8 cellular contexts compared by ENCODE assay signal in the genomic region with DNA sequence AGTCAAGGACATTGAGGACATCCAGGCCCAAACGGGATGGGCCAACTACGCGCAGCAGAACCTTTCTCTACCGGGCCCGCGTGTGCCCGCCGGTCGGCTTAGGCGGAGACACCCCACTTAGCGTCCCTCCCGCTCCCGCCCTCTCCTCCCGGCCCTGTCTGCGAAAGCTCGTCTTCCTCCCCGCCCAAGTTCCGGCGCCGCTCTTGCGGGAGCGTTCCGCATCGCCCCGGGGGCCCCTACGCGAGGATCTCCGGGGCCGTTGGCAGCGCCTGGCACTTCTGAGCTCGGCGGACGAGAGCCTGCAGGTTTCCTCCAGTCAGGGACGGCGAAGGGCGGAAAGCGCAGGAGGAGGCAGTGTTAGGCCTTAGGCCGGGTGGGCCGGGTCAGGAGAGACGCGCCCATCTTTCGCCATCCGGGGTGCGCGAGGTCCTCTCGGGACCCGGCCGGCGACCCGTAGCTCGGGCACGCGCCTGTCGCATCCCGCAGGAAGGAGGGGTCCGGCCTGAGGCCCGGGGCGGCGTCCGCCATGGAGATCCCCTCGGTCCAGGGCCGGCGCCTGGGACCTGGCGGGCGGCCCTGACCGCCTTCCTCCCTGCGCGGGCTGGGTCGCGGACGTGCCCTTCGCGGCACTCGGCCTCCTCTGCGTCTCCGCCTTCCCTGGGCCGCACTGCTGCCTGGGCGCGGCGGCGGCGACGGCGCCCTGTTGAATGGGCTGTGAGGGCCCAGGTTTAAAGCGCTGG. TPM values are rescaled to one million over a fixed set of nuclear protein-coding genes. Genes with fewer than 3 reads are reported as not detected.
DNase-seq lines count a peak whose midpoint lies in the region; ATAC-seq and TF ChIP-seq lines count a peak whose summit lies in the region.

A gene (plus strand): TSS at position 141 of the 740 bp plus-strand sequence. CDS start 673 bp downstream, outside the sequence.

- ATAC-seq in GM18499 (IDR thresholded peaks at IDR 0.05; ENCODE audit: insufficient read depth, unreplicated experiment): peak; percentile 37
- peak; percentile 70 for ATAC-seq in HG02938 (IDR thresholded peaks at IDR 0.05; ENCODE audit: unreplicated experiment)
- peak; percentile 80 for ATAC-seq in T-helper 17 cell
- peak; percentile 77 to 91 (median 88) for ATAC-seq in psoas muscle

- no peaks in the 10 kb centered on the region for H3K27me3 ChIP-seq in left ventricle myocardium inferior (ENCODE audit: low read depth)
- H3K27me3 ChIP-seq in psoas muscle (ENCODE audit: insufficient read depth in 3 of 3, low read length in 2 of 3): no peaks in the 10 kb centered on the region

- whole genome bisulfite sequencing in psoas muscle, 3 donors: 0 to 1% (median 0%) methylated on average over 52 to 85 of the region's 85 CpGs
- WGBS in urinary bladder: under 1% methylated on average over 85 of the region's 85 CpGs

- peaks cover 4% of the 10 kb centered on the region for H3K36me3 Mint-ChIP-seq in T-helper 17 cell (ENCODE audit: low read depth)

- H3K4me1 Mint-ChIP-seq in T-helper 17 cell: peaks cover 45% of the 10 kb centered on the region

- H3K4me1 ChIP-seq in left ventricle myocardium inferior (peaks cover 82% of the 10 kb centered on the region), psoas muscle (peaks cover 61% of the 10 kb centered on the region), urinary bladder (ENCODE audit: insufficient read depth) (peaks cover 4% of the 10 kb centered on the region)

- DNase-seq in NCI-H187 (lab: John Stamatoyannopoulos, UW) (peak; percentile 83 to 88), T-helper 17 cell (peak; percentile 80 to 84 (median 80)), amygdala (lab: John Stamatoyannopoulos, UW) (peak; percentile 69 to 98 (median 90)), left ventricle myocardium inferior (peak; percentile 91), psoas muscle (peak; percentile 93 to 96)

- H3K9me3 ChIP-seq in T-helper 17 cell (ENCODE audit: control insufficient read depth, low read length, poor library complexity, severe bottlenecking) (no peaks in the 10 kb centered on the region), left ventricle myocardium inferior (replicated peaks) (no peaks in the 10 kb centered on the region), psoas muscle (no peaks in the 10 kb centered on the region)

- H3K4me3 Mint-ChIP-seq in T-helper 17 cell: peak within 1 kb of the TSS; percentile 99

- H3K4me3 ChIP-seq in left ventricle myocardium inferior: peak within 1 kb of the TSS; percentile 74
- peak within 1 kb of the TSS; percentile 85 for H3K4me3 ChIP-seq in psoas muscle
- H3K4me3 ChIP-seq in urinary bladder (ENCODE audit: low read depth, low read length): peak within 1 kb of the TSS; percentile 84

- intact Hi-C loops in left ventricle myocardium inferior (cut with micrococcal nuclease) (no loop called here), psoas muscle (cut with DNase I) (loop anchor here in 1 of 2 donors (2.0 to 10.0 kb wide), 2 partner anchors 543 to 1203 kb away; a partner anchor contains a TSS)

- H3K36me3 ChIP-seq in left ventricle myocardium inferior (no peaks in the 10 kb centered on the region), psoas muscle (ENCODE audit: insufficient read depth in 1 of 2, low read depth in 1 of 2) (peaks cover 5 to 9% of the 10 kb centered on the region in 2 donors), urinary bladder (ENCODE audit: insufficient read depth) (no peaks in the 10 kb centered on the region)

- peak within 1 kb of the TSS; percentile 99 for H3K27ac ChIP-seq in left ventricle myocardium inferior (replicated peaks)
- peak within 1 kb of the TSS; percentile 97 for H3K27ac ChIP-seq in psoas muscle
- peak within 1 kb of the TSS; percentile 98 for H3K27ac ChIP-seq in urinary bladder (ENCODE audit: low read depth)

- TF ChIP-seq CTCF in left ventricle myocardium inferior (IDR thresholded peaks at IDR 0.05; ENCODE audit: borderline replicate concordance): peak; percentile 54
- TF ChIP-seq CTCF in psoas muscle (IDR thresholded peaks at IDR 0.05): peak; percentile 27

- no peaks in the 10 kb centered on the region for H3K27me3 Mint-ChIP-seq in T-helper 17 cell

- peak within 1 kb of the TSS; percentile 99 for H3K27ac Mint-ChIP-seq in T-helper 17 cell

RNA-seq across cellular contexts. Expression of the gene that starts here (rescaled TPM):
- total RNA-seq in T-helper 17 cell (10 to 100 TPM; 62.4 to 73.0 TPM), left ventricle myocardium inferior (46.7 TPM), psoas muscle (100 to 1,000 TPM in 2 of 4 donors, 10 to 100 TPM in 2; 69.3 to 188 (median 111) TPM), urinary bladder (103 TPM)
- polyA plus RNA-seq in psoas muscle (10 to 100 TPM; 23.5 to 68.0 (median 48.1) TPM), urinary bladder (32.4 TPM)

Comparison
In these comparisons a context has a peak if more than half of its experiments do, and no peak if none do; other contexts are left out.
1. Peak in every context shown above with its lines: DNase-seq, ATAC-seq, H3K4me3 ChIP-seq and H3K27ac ChIP-seq.
2. ATAC-seq: peak in every context shown above with its lines; median percentile 88 in psoas muscle; 80 in T-helper 17 cell; 70 in HG02938; 37 in GM18499.